8 cellular contexts compared by ENCODE assay signal in the genomic region with DNA sequence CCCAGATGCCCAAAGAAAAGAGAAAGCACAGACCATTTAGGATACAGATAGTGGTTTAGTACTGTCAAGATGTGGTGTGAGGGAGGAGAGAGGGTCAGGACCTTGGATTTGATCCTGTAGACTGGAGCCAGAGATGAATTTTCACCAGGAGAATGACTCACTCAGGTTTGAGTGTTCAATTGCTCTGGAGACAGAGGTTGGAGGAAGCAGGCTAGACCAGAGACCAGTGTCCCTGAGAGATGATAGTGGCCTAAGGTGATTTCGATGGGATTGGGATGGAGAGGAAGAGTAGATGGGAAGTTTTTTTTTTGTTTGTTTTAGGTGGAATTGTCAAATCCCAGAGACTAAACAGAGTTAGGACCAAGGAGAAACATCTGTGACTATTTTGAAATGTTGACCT. TPM values are rescaled to one million over a fixed set of nuclear protein-coding genes. Genes with fewer than 3 reads are reported as not detected.
A peak's percentile ranks its signal among the peaks of the same experiment; 100 is the strongest.
DNase-seq lines count a peak whose midpoint lies in the region; ATAC-seq and TF ChIP-seq lines count a peak whose summit lies in the region.

No MANE protein-coding gene starts in this region.

- 83 to 93% (median 92%) methylated on average over 1 of the region's 1 CpG for WGBS in psoas muscle, 3 donors

- peaks cover 38 to 42% of the 10 kb centered on the region in 2 donors for H3K4me1 Mint-ChIP-seq in effector memory CD8-positive, alpha-beta T cell (ENCODE audit: low read depth in 2 of 2)

- peaks cover 24% of the 10 kb centered on the region for H3K36me3 Mint-ChIP-seq in effector memory CD8-positive, alpha-beta T cell (ENCODE audit: insufficient read depth)

- peaks cover 3% of the 10 kb centered on the region for H4K20me1 ChIP-seq in OCI-LY1 (ENCODE audit: insufficient read depth, low read length)

- TF ChIP-seq CTCF in OCI-LY1 (IDR thresholded peaks at IDR 0.05; ENCODE audit: low read length), result no peak
- TF ChIP-seq CTCF in psoas muscle (IDR thresholded peaks at IDR 0.05), result no peak
- no peak for TF ChIP-seq CTCF in foreskin fibroblast (IDR thresholded peaks at IDR 0.05; ENCODE audit: low read depth, low read length)

- H3K27me3 ChIP-seq in OCI-LY1 (ENCODE audit: insufficient read depth, low read length) (no peaks in the 10 kb centered on the region), psoas muscle (ENCODE audit: insufficient read depth in 3 of 3, low read length in 2 of 3) (no peaks in the 10 kb centered on the region)

- H3K9me2 ChIP-seq in OCI-LY1 (ENCODE audit: low read depth, low read length), result no peaks in the 10 kb centered on the region

- H3K9me3 ChIP-seq in OCI-LY1 (ENCODE audit: low read length), result no peaks in the 10 kb centered on the region
- H3K9me3 ChIP-seq in psoas muscle, result no peaks in the 10 kb centered on the region

- intact Hi-C loops in psoas muscle (cut with DNase I), result no loop called here

- DNase-seq in EL, result peak; percentile 58
- no peak for DNase-seq in effector memory CD8-positive, alpha-beta T cell
- no peak for DNase-seq in psoas muscle
- no peak for DNase-seq in foreskin fibroblast
- no peak for DNase-seq in NCI-H2081 (lab: John Stamatoyannopoulos, UW)
- DNase-seq in Kasumi-1 (lab: John Stamatoyannopoulos, UW), result no peak

- H3K9ac ChIP-seq in OCI-LY1 (ENCODE audit: low read length), result no peak overlapping the region; the same call in 1 of the 2 replicates

- no peaks in the 10 kb centered on the region for H3K27me3 Mint-ChIP-seq in effector memory CD8-positive, alpha-beta T cell

- no peaks in the 10 kb centered on the region for H3F3A ChIP-seq in OCI-LY1 (ENCODE audit: insufficient read depth, low read length)

- no peaks in the 10 kb centered on the region for H3K9me3 Mint-ChIP-seq in effector memory CD8-positive, alpha-beta T cell

- peaks cover 38% of the 10 kb centered on the region for H3K4me1 ChIP-seq in OCI-LY1 (ENCODE audit: insufficient read depth, low read length, severe bottlenecking)
- H3K4me1 ChIP-seq in psoas muscle, result peaks cover 49% of the 10 kb centered on the region

- H3K4me3 ChIP-seq in OCI-LY1 (ENCODE audit: low read depth, low read length, poor library complexity, severe bottlenecking) (peak overlapping the region; percentile 8), psoas muscle (peak overlapping the region; percentile 87), foreskin fibroblast (ENCODE audit: low read depth in 1 of 2, low read length in 2 of 2) (peak overlapping the region in 1 of 2 donors; percentile 1)

- H3K27ac Mint-ChIP-seq in effector memory CD8-positive, alpha-beta T cell, result peak overlapping the region; percentile 1 to 25

- ATAC-seq in effector memory CD8-positive, alpha-beta T cell (replicated peaks), result no peak
- ATAC-seq in psoas muscle (peak in 2 of 4 donors; percentile 13 to 17), GM18861 (IDR thresholded peaks at IDR 0.05; ENCODE audit: unreplicated experiment) (no peak)

- H3K27ac ChIP-seq in OCI-LY1 (ENCODE audit: low read depth, low read length, poor library complexity, severe bottlenecking), result no peak overlapping the region
- H3K27ac ChIP-seq in psoas muscle, result peak overlapping the region; percentile 97

- H3K36me3 ChIP-seq in OCI-LY1 (ENCODE audit: insufficient read depth, low read length) (peaks cover 20% of the 10 kb centered on the region), psoas muscle (ENCODE audit: insufficient read depth in 1 of 2, low read depth in 1 of 2) (peaks cover 0 to 17% of the 10 kb centered on the region in 2 donors)

- peak overlapping the region; percentile 95 for H3K4me2 ChIP-seq in OCI-LY1 (ENCODE audit: low read length)

- peak overlapping the region; percentile 1 to 87 for H3K4me3 Mint-ChIP-seq in effector memory CD8-positive, alpha-beta T cell

- H2AFZ ChIP-seq in OCI-LY1 (ENCODE audit: low read length), result no peak overlapping the region

- peaks cover 61% of the 10 kb centered on the region for H3K79me2 ChIP-seq in OCI-LY1 (ENCODE audit: insufficient read depth, low read length)

RNA-seq across cellular contexts. Expression of gene CEBPG, which starts 2.3 kb away (rescaled TPM):
- 10 to 100 TPM; 29.9 to 54.5 (median 49.5) TPM for total RNA-seq in psoas muscle
- polyA plus RNA-seq in psoas muscle, result 10 to 100 TPM; 47.0 to 95.7 (median 60.3) TPM
